20 cellular contexts compared by ENCODE assay signal in the genomic region with DNA sequence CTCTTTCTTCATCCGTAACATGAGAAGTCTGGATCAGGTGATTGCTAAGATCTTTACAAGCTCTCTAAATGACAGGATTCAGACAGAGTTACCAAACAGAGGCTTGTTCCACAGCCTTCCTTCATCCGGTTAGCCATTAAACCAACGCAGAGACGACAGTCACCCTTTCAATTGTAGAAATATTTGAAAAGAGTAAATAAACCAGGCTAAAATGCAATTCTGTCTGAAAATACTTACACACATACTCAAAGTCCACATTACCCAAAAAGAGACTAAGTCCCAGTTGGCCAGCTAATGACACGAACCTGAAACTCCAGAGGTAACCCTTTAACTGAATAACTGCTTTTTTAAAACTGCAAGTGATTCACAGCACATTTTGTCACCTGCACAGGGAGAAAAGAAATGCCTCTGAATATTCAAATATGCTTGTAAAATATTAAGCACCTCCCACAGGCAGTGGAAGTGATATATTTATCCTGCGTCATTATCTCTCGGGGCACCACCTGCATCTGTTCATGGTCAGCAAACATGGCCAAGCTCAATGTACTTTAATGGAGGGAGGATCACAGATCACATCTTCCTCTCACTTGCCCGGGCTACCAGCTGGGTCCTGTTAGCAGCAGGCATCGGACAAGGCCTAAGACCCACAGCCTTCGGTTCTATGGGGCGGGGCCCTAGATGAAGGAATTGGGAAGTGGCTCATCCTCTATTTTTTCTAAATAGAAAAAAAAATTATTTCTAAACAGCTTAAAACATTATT. TPM values are rescaled to one million over a fixed set of nuclear protein-coding genes. Genes with fewer than 3 reads are reported as not detected.
A peak's percentile ranks its signal among the peaks of the same experiment; 100 is the strongest.
DNase-seq lines count a peak whose midpoint lies in the region; TF ChIP-seq lines count a peak whose summit lies in the region.
"Had no signal": no experiment of that assay in that cellular context is flagged by ENCODE, and none has a peak within 500 bp of the region (broad histone marks: within the 10 kb centered on the region; RNA-seq: fewer than 3 reads in every experiment).

No MANE protein-coding gene starts in this region.

- no peak overlapping the region for H3K4me3 Mint-ChIP-seq in progenitor cell of endocrine pancreas (ENCODE audit: low read depth)
- H3K4me3 Mint-ChIP-seq: CD8-positive, alpha-beta T cell; HFFc6 had no signal

- POLR2A ChIA-PET in PC-9 (lab: Charles Lee; ENCODE audit: unreplicated experiment) = no interaction called here

- H3K9me3 Mint-ChIP-seq in progenitor cell of endocrine pancreas (ENCODE audit: low read depth) = peaks cover 2% of the 10 kb centered on the region
- H3K9me3 Mint-ChIP-seq: HFFc6 had no signal

- DNase-seq in NCI-H748 (lab: John Stamatoyannopoulos, UW; ENCODE audit: unreplicated experiment) (peak; percentile 4), NCI-H748 treated with DMSO at 0.1 percent for 48 hours (lab: John Stamatoyannopoulos, UW) (no peak), NCI-H774 (lab: John Stamatoyannopoulos, UW) (peak; percentile 23), left kidney (ENCODE audit: low read depth, low spot score) (peak; percentile 15), progenitor cell of endocrine pancreas (ENCODE audit: low spot score, unreplicated experiment) (no peak), PC-9 (no peak), lower leg skin (ENCODE audit: low spot score in 2 of 2) (no peak), cortex of kidney (lab: John Stamatoyannopoulos, UW) (no peak)
- DNase-seq: 8988T; CD8-positive, alpha-beta T cell; DMS79 treated with DMSO at 0.1 percent for 48 hours; HFFc6; NCI-H1092; NCI-H1694; NCI-H2107; NCI-H345; Peyer's patch; Right ventricle myocardium superior had no signal

- no peaks in the 10 kb centered on the region for H3K79me2 ChIP-seq in PC-9 (ENCODE audit: low read depth)

- no peak for TF ChIP-seq CTCF in progenitor cell of endocrine pancreas (IDR thresholded peaks at IDR 0.05; ENCODE audit: unreplicated experiment)
- TF ChIP-seq CTCF in PC-9 (conservative IDR thresholded peaks at IDR 0.05) = no peak
- TF ChIP-seq CTCF in lower leg skin (IDR thresholded peaks at IDR 0.05) = no peak

- peaks cover 2% of the 10 kb centered on the region for H3K36me3 Mint-ChIP-seq in progenitor cell of endocrine pancreas (ENCODE audit: insufficient read depth)

- intact Hi-C loops in PC-9 (cut with micrococcal nuclease; ENCODE audit: unreplicated experiment) = no loop called here
- intact Hi-C loops in lower leg skin (cut with DNase I; ENCODE audit: low total_unique reads) = no loop called here

- H3F3A ChIP-seq in PC-9 (ENCODE audit: insufficient read depth, low read depth) = no peaks in the 10 kb centered on the region

- no peaks in the 10 kb centered on the region for H4K20me1 ChIP-seq in PC-9 (ENCODE audit: insufficient read depth)

- peak overlapping the region; percentile 67 for H3K27ac Mint-ChIP-seq in progenitor cell of endocrine pancreas
- H3K27ac Mint-ChIP-seq: CD8-positive, alpha-beta T cell; HFFc6 had no signal

- H3K9me2 ChIP-seq in PC-9 (ENCODE audit: insufficient read depth) = no peaks in the 10 kb centered on the region

- no peaks in the 10 kb centered on the region; the same call in 1 of the 2 replicates for H3K4me1 ChIP-seq in PC-9 (replicated peaks; ENCODE audit: insufficient read depth)
- H3K4me1 ChIP-seq: Peyer's patch had no signal

- H3K9me3 ChIP-seq in PC-9 (ENCODE audit: insufficient read depth, low read depth) = no peaks in the 10 kb centered on the region
- H3K9me3 ChIP-seq: Peyer's patch had no signal

- no peaks in the 10 kb centered on the region for H3K27me3 ChIP-seq in PC-9 (ENCODE audit: insufficient read depth, low read depth)
- H3K27me3 ChIP-seq: Peyer's patch had no signal

- no peak overlapping the region for H3K4me2 ChIP-seq in PC-9
- H3K4me2 ChIP-seq: KMS-11 had no signal

- H3K27ac ChIP-seq in PC-9 = no peak overlapping the region
- H3K27ac ChIP-seq: KMS-11, Peyer's patch had no signal

- BruUV-seq in PC-9 (replicated peaks; lab: Mats Ljungman, UMichigan) = no TSS peak

- CTCF ChIA-PET in PC-9 (lab: Charles Lee) = interaction anchor here (0.6 kb wide), 2 partner anchors 702 to 996 kb away, joined by 3 to 5 read pairs; no protein-coding TSS in a partner anchor

- WGBS in lower leg skin, 2 donors = 80 to 82% methylated on average over 11 of the region's 11 CpGs

- peaks cover 11% of the 10 kb centered on the region for H3K4me1 Mint-ChIP-seq in progenitor cell of endocrine pancreas (ENCODE audit: low read depth)

- H3K36me3 ChIP-seq in PC-9 (ENCODE audit: low read depth) = no peaks in the 10 kb centered on the region
- H3K36me3 ChIP-seq: Peyer's patch had no signal

- H3K4me3 ChIP-seq in PC-9 = no peak overlapping the region
- no peak overlapping the region for H3K4me3 ChIP-seq in lower leg skin (ENCODE audit: low read depth, poor library complexity, severe bottlenecking)
- H3K4me3 ChIP-seq: Peyer's patch had no signal

- H2AFZ ChIP-seq in PC-9 = no peak overlapping the region

- no peak for TF ChIP-seq POLR2A in lower leg skin (IDR thresholded peaks at IDR 0.05)

- no peaks in the 10 kb centered on the region for H3K27me3 Mint-ChIP-seq in progenitor cell of endocrine pancreas

RNA-seq across cellular contexts. Expression of a gene that starts 38.8 kb away (rescaled TPM):
- 0.91 TPM in 2 replicates for total RNA-seq in progenitor cell of endocrine pancreas
- total RNA-seq in PC-9 (2021) = 0.28 and 0.58 TPM in 2 replicates
- total RNA-seq in lower leg skin = 10 to 100 TPM in 2 of 4 donors, 1 to 10 TPM in 2; 2.8 to 20.1 (median 12.8) TPM
- total RNA-seq: CD8-positive, alpha-beta T cell; G401 had no signal

Comparison
In these comparisons a context has a peak if more than half of its experiments do, and no peak if none do; other contexts are left out.
1. DNase-seq: peak in NCI-H748 (single experiment), NCI-H774 (single experiment) and left kidney (single experiment); none in NCI-H748 treated with DMSO at 0.1 percent for 48 hours (single experiment), progenitor cell of endocrine pancreas (single experiment), PC-9 (0 of 2), lower leg skin (0 of 2) and cortex of kidney (single experiment).